Comparison of ENCODE assay signal across 9 cellular contexts in the genomic region with DNA sequence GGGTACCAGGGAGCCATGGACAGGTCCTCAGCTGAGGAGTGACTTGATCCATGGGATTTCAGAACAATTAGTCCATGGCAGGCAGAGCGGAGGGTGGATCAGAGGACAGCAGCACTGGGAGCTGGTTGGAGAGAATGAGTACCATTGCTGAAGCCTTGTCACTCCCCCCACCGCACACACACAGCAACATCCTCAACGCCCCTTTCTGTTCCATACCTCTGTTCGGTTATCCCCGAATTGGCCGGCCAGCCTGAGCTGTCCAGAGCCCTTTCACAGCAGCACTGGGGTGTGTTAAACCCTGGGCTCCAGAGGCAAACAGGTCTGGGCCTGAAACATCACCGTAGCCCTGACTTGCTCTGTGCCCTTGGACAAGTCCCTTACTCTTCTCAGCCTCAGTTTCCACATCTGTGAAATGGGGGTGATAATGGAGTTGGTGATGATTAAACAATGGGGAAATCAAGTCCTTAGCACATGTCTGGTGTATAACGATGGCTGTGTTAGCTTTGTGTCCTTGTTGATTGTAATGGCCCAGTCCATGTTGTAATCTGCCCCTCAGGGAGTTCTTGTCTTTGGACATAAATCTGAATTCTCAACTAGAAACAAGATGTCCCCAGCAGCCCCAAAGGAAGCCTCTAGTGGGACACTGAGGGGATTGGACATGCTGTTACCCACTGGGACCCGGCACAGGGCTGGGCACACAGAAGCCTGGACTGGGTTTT. TPM values are rescaled to one million over a fixed set of nuclear protein-coding genes. Genes with fewer than 3 reads are reported as not detected.
DNase-seq lines count a peak whose midpoint lies in the region; ATAC-seq and TF ChIP-seq lines count a peak whose summit lies in the region.
"Had no signal": no experiment of that assay in that cellular context is flagged by ENCODE, and none has a peak within 500 bp of the region (broad histone marks: within the 10 kb centered on the region; RNA-seq: fewer than 3 reads in every experiment).

No MANE protein-coding gene starts in this region.

- intact Hi-C loops in esophagus muscularis mucosa (cut with DNase I) = no loop called here

- no peak for ATAC-seq in activated T-helper 17 cell treated with anti-CD3 and anti-CD28 coated beads, Interleukin-2, amount 50 U/mL, for 72 hours (replicated peaks)
- ATAC-seq in HG03025 (IDR thresholded peaks at IDR 0.05; ENCODE audit: low FRiP score, unreplicated experiment) = no peak
- ATAC-seq: activated T-cell treated with anti-CD3 and anti-CD28 coated beads, Interleukin-2, amount 50 U/mL, for 4 hours had no signal

- TF ChIP-seq CTCF in esophagus muscularis mucosa (IDR thresholded peaks at IDR 0.05) (no peak), neural crest cell (conservative IDR thresholded peaks at IDR 0.05) (no peak), tibial nerve (IDR thresholded peaks at IDR 0.05) (no peak)

- H3K27me3 Mint-ChIP-seq in activated T-helper 17 cell treated with anti-CD3 and anti-CD28 coated beads, Interleukin-2, amount 50 U/mL, for 72 hours = no peaks in the 10 kb centered on the region
- H3K27me3 Mint-ChIP-seq in neural crest cell (ENCODE audit: low read depth) = no peaks in the 10 kb centered on the region

- no peak for TF ChIP-seq EP300 in esophagus muscularis mucosa (IDR thresholded peaks at IDR 0.05)
- TF ChIP-seq EP300 in tibial nerve (IDR thresholded peaks at IDR 0.05) = peak in 1 of 2 donors; percentile 61

- H3K27ac ChIP-seq in esophagus muscularis mucosa (replicated peaks in 1 of 4) = peak overlapping the region; percentile 94 to 99 (median 96)
- peak overlapping the region; percentile 83 to 99 (median 92) for H3K27ac ChIP-seq in tibial nerve

- H3K27me3 ChIP-seq in esophagus muscularis mucosa (no peaks in the 10 kb centered on the region), tibial nerve (no peaks in the 10 kb centered on the region)

- H3K4me3 ChIP-seq in esophagus muscularis mucosa (no peak overlapping the region), tibial nerve (no peak overlapping the region)

- DNase-seq in esophagus muscularis mucosa (ENCODE audit: extremely low spot score) = no peak
- no peak for DNase-seq in neural crest cell (ENCODE audit: low read depth, low spot score)
- peak; percentile 15 to 58 for DNase-seq in tibial nerve (ENCODE audit: low spot score in 2 of 2)
- DNase-seq in NCI-H2081 (lab: John Stamatoyannopoulos, UW) = no peak
- no peak for DNase-seq in glomerular visceral epithelial cell (ENCODE audit: extremely low spot score)
- DNase-seq: activated T-cell treated with anti-CD3 and anti-CD28 coated beads, Interleukin-2, amount 50 U/mL, for 4 hours; NCI-H2081 treated with DMSO at 0.1 percent for 48 hours had no signal

- peak overlapping the region; percentile 34 for H3K27ac Mint-ChIP-seq in activated T-helper 17 cell treated with anti-CD3 and anti-CD28 coated beads, Interleukin-2, amount 50 U/mL, for 72 hours
- peak overlapping the region; percentile 96 for H3K27ac Mint-ChIP-seq in neural crest cell (ENCODE audit: unreplicated experiment)

- no peaks in the 10 kb centered on the region for H3K9me3 Mint-ChIP-seq in activated T-helper 17 cell treated with anti-CD3 and anti-CD28 coated beads, Interleukin-2, amount 50 U/mL, for 72 hours
- no peaks in the 10 kb centered on the region for H3K9me3 Mint-ChIP-seq in neural crest cell
- H3K9me3 Mint-ChIP-seq: activated T-cell treated with anti-CD3 and anti-CD28 coated beads, Interleukin-2, amount 50 U/mL, for 4 hours had no signal

- H3K36me3 ChIP-seq in esophagus muscularis mucosa (no peaks in the 10 kb centered on the region), tibial nerve (no peaks in the 10 kb centered on the region)

- no peak overlapping the region for H3K4me3 Mint-ChIP-seq in activated T-helper 17 cell treated with anti-CD3 and anti-CD28 coated beads, Interleukin-2, amount 50 U/mL, for 72 hours
- H3K4me3 Mint-ChIP-seq in neural crest cell = peak overlapping the region; percentile 12
- H3K4me3 Mint-ChIP-seq: activated T-cell treated with anti-CD3 and anti-CD28 coated beads, Interleukin-2, amount 50 U/mL, for 4 hours had no signal

- WGBS in esophagus muscularis mucosa = 87% methylated on average over 9 of the region's 9 CpGs
- 80 to 86% methylated on average over 9 of the region's 9 CpGs for WGBS in tibial nerve, 2 donors

- TF ChIP-seq POLR2A in esophagus muscularis mucosa (IDR thresholded peaks at IDR 0.05; ENCODE audit: low read depth) (no peak), tibial nerve (IDR thresholded peaks at IDR 0.05) (no peak)

- no peaks in the 10 kb centered on the region for H3K9me3 ChIP-seq in esophagus muscularis mucosa
- H3K9me3 ChIP-seq in tibial nerve = no peaks in the 10 kb centered on the region

- no peaks in the 10 kb centered on the region for H3K36me3 Mint-ChIP-seq in activated T-helper 17 cell treated with anti-CD3 and anti-CD28 coated beads, Interleukin-2, amount 50 U/mL, for 72 hours (ENCODE audit: low read depth)
- H3K36me3 Mint-ChIP-seq in neural crest cell (ENCODE audit: low read depth) = no peaks in the 10 kb centered on the region

- peaks cover 9% of the 10 kb centered on the region for H3K4me1 Mint-ChIP-seq in activated T-helper 17 cell treated with anti-CD3 and anti-CD28 coated beads, Interleukin-2, amount 50 U/mL, for 72 hours
- H3K4me1 Mint-ChIP-seq in neural crest cell = peaks cover 67% of the 10 kb centered on the region

- H3K4me1 ChIP-seq in esophagus muscularis mucosa = peaks cover 97 to 100% (median 100%) of the 10 kb centered on the region in 4 donors
- peaks cover 14 to 100% (median 96%) of the 10 kb centered on the region in 4 donors for H3K4me1 ChIP-seq in tibial nerve

RNA-seq across cellular contexts. Expression of a gene that starts 16.9 kb away (rescaled TPM):
- 1 to 10 TPM; 5.1 to 5.6 TPM for total RNA-seq in activated T-helper 17 cell treated with anti-CD3 and anti-CD28 coated beads, Interleukin-2, amount 50 U/mL, for 72 hours
- 1,000 to 10,000 TPM; 2,509 to 3,811 (median 3,170) TPM for total RNA-seq in esophagus muscularis mucosa
- total RNA-seq in neural crest cell = 77.2 and 84.7 TPM in 2 replicates
- total RNA-seq in tibial nerve = 1,000 to 10,000 TPM; 1,899 to 6,678 (median 4,539) TPM

Comparison
In these comparisons a context has a peak if more than half of its experiments do, and no peak if none do; other contexts are left out.
1. DNase-seq: peak in tibial nerve (2 of 2); none in esophagus muscularis mucosa (single experiment), neural crest cell (single experiment), NCI-H2081 (0 of 2) and glomerular visceral epithelial cell (single experiment).
2. RNA of a gene that starts 16.9 kb away (total RNA-seq): 1,899 to 6,678 TPM in tibial nerve and 2,509 to 3,811 TPM in esophagus muscularis mucosa; 77.2 to 84.7 TPM in neural crest cell and 5.1 to 5.6 TPM in activated T-helper 17 cell treated with anti-CD3 and anti-CD28 coated beads, Interleukin-2, amount 50 U/mL, for 72 hours; every median in the first group is over 10 times any median in the second.